In the genomic region with DNA sequence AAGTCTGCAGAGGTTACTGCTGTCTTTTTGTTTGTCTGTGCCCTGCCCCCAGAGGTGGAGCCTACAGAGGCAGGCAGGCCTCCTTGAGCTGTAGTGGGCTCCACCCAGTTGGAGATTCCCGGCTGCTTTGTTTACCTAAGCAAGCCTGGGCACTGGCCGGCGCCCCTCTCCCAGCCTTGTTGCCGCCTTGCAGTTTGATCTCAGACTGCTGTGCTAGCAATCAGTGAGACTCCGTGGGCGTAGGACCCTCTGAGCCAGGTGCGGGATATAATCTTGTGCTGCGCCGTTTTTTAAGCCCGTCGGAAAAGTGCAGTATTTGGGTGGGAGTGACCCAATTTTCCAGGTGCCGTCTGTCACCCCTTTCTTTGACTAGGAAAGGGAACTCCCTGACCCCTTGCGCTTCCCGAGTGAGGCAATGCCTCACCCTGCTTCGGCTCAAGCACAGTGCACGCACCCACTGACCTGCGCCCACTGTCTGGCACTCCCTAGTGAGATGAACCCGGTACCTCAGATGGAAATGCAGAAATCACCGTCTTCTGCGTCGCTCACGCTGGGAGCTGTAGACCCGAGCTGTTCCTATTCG, we compare ENCODE assay signal across 7 cellular contexts.
DNase-seq lines count a peak whose midpoint lies in the region; ATAC-seq, FAIRE-seq and TF ChIP-seq lines count a peak whose summit lies in the region.
"Not testable (repeated sequence)": the region's sequence is repeated elsewhere in the genome, so short reads cannot be mapped to it uniquely, and the experiment has no call there.

No MANE protein-coding gene starts in this region.

- H3K23ac ChIP-seq in H9 (ENCODE audit: insufficient read length, low read depth, low read length); neuronal stem cell (ENCODE audit: low read depth, low read length, poor library complexity): not testable (repeated sequence)

- H3K9me3 Mint-ChIP-seq in H9 = not testable (repeated sequence)

- intact Hi-C loops in HepG2 (cut with micrococcal nuclease; ENCODE audit: unreplicated experiment) = not testable (repeated sequence)

- H3K27me3 ChIP-seq in H9 (ENCODE audit: insufficient read depth, low read length); NT2/D1 (ENCODE audit: insufficient read depth, insufficient read length); HepG2 (ENCODE audit: control insufficient read depth in 1 of 2, insufficient read depth in 2 of 2, low read length in 2 of 2); neuronal stem cell (ENCODE audit: control insufficient read depth in 3 of 3, insufficient read depth in 3 of 3, low read depth in 1 of 3, low read length in 3 of 3): not testable (repeated sequence)

- not testable (repeated sequence) for H3K36me3 ChIP-seq in NT2/D1 (ENCODE audit: insufficient read depth, insufficient read length, low read length); HepG2 (replicated peaks in 1 of 2; ENCODE audit: control insufficient read depth in 1 of 2, insufficient read depth in 2 of 2, low read length in 2 of 2); neuronal stem cell (replicated peaks in 1 of 2; ENCODE audit: control insufficient read depth in 2 of 2, insufficient read depth in 2 of 2, low read length in 2 of 2)

- not testable (repeated sequence) for BruUV-seq in HepG2 (replicated peaks; lab: Mats Ljungman, UMichigan)

- H3K4me1 ChIP-seq in H9 (ENCODE audit: insufficient read depth, low read length); NT2/D1 (ENCODE audit: insufficient read depth, insufficient read length); neuronal stem cell (ENCODE audit: control insufficient read depth in 2 of 2, insufficient read depth in 1 of 2, low read depth in 1 of 2, low read length in 2 of 2): not testable (repeated sequence)
- peaks cover 21% of the 10 kb centered on the region for H3K4me1 ChIP-seq in HepG2 (ENCODE audit: insufficient read depth, low read length)

- not testable (repeated sequence) for H3T11ph ChIP-seq in H9 (ENCODE audit: low read length)

- not testable (repeated sequence) for H2AK5ac ChIP-seq in H9 (ENCODE audit: insufficient read length, low read length); neuronal stem cell (ENCODE audit: low read depth, low read length)

- not testable (repeated sequence) for TF ChIP-seq POLR2A in HepG2 (IDR thresholded peaks at IDR 0.05; ENCODE audit: insufficient read depth in 1 of 2, low read depth in 2 of 2, low read length in 2 of 2)

- in situ Hi-C loops in HepG2 (cut with HindIII; ENCODE audit: extremely low pct_ligation_motif_present, low pct_unique_long_range_greater_than_20kb) = not testable (repeated sequence)

- TF ChIP-seq EP300 in HepG2 (IDR thresholded peaks at IDR 0.05; ENCODE audit: low read depth in 2 of 2, low read length in 2 of 2); HepG2 (CRISPR knock-in tag; IDR thresholded peaks at IDR 0.05; ENCODE audit: borderline replicate concordance): not testable (repeated sequence)

- H3K27me3 Mint-ChIP-seq in H9 (ENCODE audit: low read depth) = not testable (repeated sequence)

- POLR2A ChIA-PET in HepG2 (lab: Yijun Ruan, JAX) = not testable (repeated sequence)

- not testable (repeated sequence) for H2BK120ac ChIP-seq in H9 (ENCODE audit: low read depth, low read length, poor library complexity, severe bottlenecking); neuronal stem cell (ENCODE audit: low read depth, low read length)

- H3K36me3 Mint-ChIP-seq in H9 (ENCODE audit: insufficient read depth in 1 of 3, low read depth in 3 of 3) = not testable (repeated sequence)

- H2BK20ac ChIP-seq in H9 (ENCODE audit: low read depth, low read length, poor library complexity, severe bottlenecking) = not testable (repeated sequence)

- WGBS in H9 (ENCODE audit: extremely low coverage, insufficient read length, low lambda C conversion rate) = no CpG with 5 or more reads among the region's 24 CpGs
- 58% methylated on average over 24 of the region's 24 CpGs for WGBS in HepG2 (ENCODE audit: low lambda C conversion rate)
- no CpG with 5 or more reads among the region's 24 CpGs for WGBS in neuronal stem cell (ENCODE audit: extremely low coverage in 2 of 2, insufficient read length in 2 of 2, insufficient replicate concordance in 1 of 2), 2 donors

- peak overlapping the region; percentile 79 to 80 for H3K4me3 Mint-ChIP-seq in H9

- H4K8ac ChIP-seq in H9 (replicated peaks; ENCODE audit: insufficient read length, low read depth, low read length); neuronal stem cell (ENCODE audit: low read depth, low read length): not testable (repeated sequence)

- H3K27ac ChIP-seq in H9 (ENCODE audit: insufficient read length, low read depth, low read length); HepG2 (ENCODE audit: extremely low read length, insufficient read depth, low read length); neuronal stem cell (replicated peaks; ENCODE audit: low read length): not testable (repeated sequence)

- H3K79me1 ChIP-seq in H9 (ENCODE audit: insufficient read depth, low read depth, low read length, poor library complexity, severe bottlenecking); neuronal stem cell (ENCODE audit: low read depth, low read length): not testable (repeated sequence)

- not testable (repeated sequence) for H2AFZ ChIP-seq in H9 (ENCODE audit: low read length); HepG2 (ENCODE audit: low read length); neuronal stem cell (ENCODE audit: low read length)

- not testable (repeated sequence) for H2BK5ac ChIP-seq in H9 (ENCODE audit: insufficient read length, low read length); neuronal stem cell (ENCODE audit: low read length)

- CTCF ChIA-PET in HepG2 (lab: Yijun Ruan, JAX; ENCODE audit: low intra/inter-chr PET ratio, low total read pairs) = not testable (repeated sequence)

- H3K9me3 ChIP-seq in H9 (ENCODE audit: control insufficient read depth, low read depth, low read length); NT2/D1 (ENCODE audit: insufficient read depth, low read length); HepG2 (ENCODE audit: low read length); neuronal stem cell (replicated peaks in 1 of 2; ENCODE audit: control insufficient read depth in 2 of 2, insufficient read depth in 1 of 2, low read depth in 1 of 2, low read length in 2 of 2): not testable (repeated sequence)

- peak overlapping the region; percentile 15 for H3K4me3 ChIP-seq in NT2/D1 (ENCODE audit: insufficient read length, low read depth)
- H3K4me3 ChIP-seq in epithelial cell of esophagus (ENCODE audit: low read length); HepG2 (replicated peaks in 1 of 3; ENCODE audit: insufficient read depth in 1 of 3, low read depth in 2 of 3, low read length in 3 of 3); neuronal stem cell (ENCODE audit: low read length in 2 of 2): not testable (repeated sequence)

- FAIRE-seq in HepG2 (lab: Jason Lieb, UNC) = not testable (repeated sequence)

- H4K91ac ChIP-seq in H9 (ENCODE audit: insufficient read length, low read depth, low read length); neuronal stem cell (ENCODE audit: low read depth, low read length, poor library complexity): not testable (repeated sequence)

- not testable (repeated sequence) for H4K20me1 ChIP-seq in H9 (ENCODE audit: control insufficient read depth, insufficient read depth, insufficient read length); HepG2 (ENCODE audit: insufficient read depth, low read length)

- not testable (repeated sequence) for H2BK12ac ChIP-seq in H9 (ENCODE audit: insufficient read length, low read depth, low read length); neuronal stem cell (ENCODE audit: low read length)

- H4K5ac ChIP-seq in H9 (ENCODE audit: insufficient read length, low read depth, low read length) = not testable (repeated sequence)

- not testable (repeated sequence) for ATAC-seq in HepG2

- H2BK15ac ChIP-seq in H9 (ENCODE audit: low read depth, low read length); neuronal stem cell (ENCODE audit: low read length): not testable (repeated sequence)

- H3K27ac Mint-ChIP-seq in H9 = peak overlapping the region in 2 of 3 experiments; percentile 89 to 93; a peak in 4 of 7 replicates

- H3K18ac ChIP-seq in H9 (ENCODE audit: insufficient read length, low read depth, low read length); neuronal stem cell (ENCODE audit: low read length): not testable (repeated sequence)

- H3K56ac ChIP-seq in H9 (ENCODE audit: insufficient read length, low read depth, low read length) = not testable (repeated sequence)

- H3K79me2 ChIP-seq in H9 (ENCODE audit: insufficient read depth, low read length); HepG2 (ENCODE audit: insufficient read depth, low read length): not testable (repeated sequence)

- not testable (repeated sequence) for H3K4me1 Mint-ChIP-seq in H9

- TF ChIP-seq CTCF in H9 (conservative IDR thresholded peaks at IDR 0.05); epithelial cell of esophagus (IDR thresholded peaks at IDR 0.05; ENCODE audit: insufficient read depth, low read depth, low read length, missing control alignments); HepG2 (CRISPR knock-in tag; IDR thresholded peaks at IDR 0.05): not testable (repeated sequence)

- H3K23me2 ChIP-seq in H9 (ENCODE audit: insufficient read length, low read depth, low read length, poor library complexity, severe bottlenecking) = not testable (repeated sequence)

- TF ChIP-seq RAD21 in HepG2 (CRISPR knock-in tag; IDR thresholded peaks at IDR 0.05) = not testable (repeated sequence)

- H3K14ac ChIP-seq in H9 (ENCODE audit: insufficient read depth, low read length); neuronal stem cell (ENCODE audit: low read length): not testable (repeated sequence)

- not testable (repeated sequence) for H3K4me2 ChIP-seq in H9 (ENCODE audit: insufficient read depth, insufficient read length, low read length); HepG2 (ENCODE audit: low read depth, low read length)
- H3K4me2 ChIP-seq in neuronal stem cell (ENCODE audit: insufficient read depth, low read length, poor library complexity, severe bottlenecking) = peak overlapping the region; percentile 11

- not testable (repeated sequence) for H3K9ac ChIP-seq in H9 (ENCODE audit: extremely low read depth, insufficient read length, low read length); NT2/D1 (ENCODE audit: insufficient read length, low read depth); HepG2 (ENCODE audit: insufficient read depth, low read depth, low read length); neuronal stem cell (ENCODE audit: low read depth, low read length, poor library complexity)

- not testable (repeated sequence) for H3K4ac ChIP-seq in H9 (ENCODE audit: low read depth, low read length); neuronal stem cell (ENCODE audit: low read length)

- DNase-seq in H9 = peak; percentile 73
- peak; percentile 64 for DNase-seq in NCI-H1105 treated with DMSO at 0.1 percent for 48 hours (lab: John Stamatoyannopoulos, UW)
- DNase-seq in NCI-H510A (lab: John Stamatoyannopoulos, UW) = peak; percentile 5
- not testable (repeated sequence) for DNase-seq in NT2/D1 (ENCODE audit: low read depth, low spot score); HepG2 (ENCODE audit: low spot score); neuronal stem cell (ENCODE audit: low spot score)
- DNase-seq in epithelial cell of esophagus (ENCODE audit: low read depth) = peak; percentile 66
